ENCODE assay signal across 22 cellular contexts in genomic region chr6:15171026-15171425, GRCh38.
"Had no signal": no experiment of that assay in that cellular context is flagged by ENCODE, and none has a peak within 500 bp of the region (broad histone marks: within the 10 kb centered on the region; RNA-seq: fewer than 3 reads in every experiment).

No MANE protein-coding gene starts in this region.

- H3K27me3 ChIP-seq: brain microvascular endothelial cell, foreskin keratinocyte, transverse colon had no signal

- DNase-seq: activated CD4-positive, alpha-beta T cell treated with anti-CD3 and anti-CD28 coated beads for 48 hours; activated CD8-positive, alpha-beta memory T cell treated with anti-CD3 and anti-CD28 coated beads for 24 hours; activated naive CD4-positive, alpha-beta T cell treated with Interleukin-2 at 50 U/mL for 16 hours; anterior cingulate cortex; brain microvascular endothelial cell; effector CD8-positive, alpha-beta T cell; foreskin keratinocyte; glutamatergic neuron; hypothalamus; kidney glomerular epithelial cell; mesenchymal stem cell; naive thymus-derived CD8-positive, alpha-beta T cell; occipital lobe; right cardiac atrium; small intestine; stimulated activated CD4-positive, alpha-beta T cell treated with anti-CD3 and anti-CD28 coated beads, Interleukin-4, amount 100 ng/mL, for 4 hours; stimulated activated CD8-positive, alpha-beta memory T cell treated with anti-CD3 and anti-CD28 coated beads, Interleukin-4, amount 100 ng/mL, for 48 hours; stimulated activated naive CD4-positive, alpha-beta T cell treated with Interleukin-2 at 50 U/mL for 16 hours; substantia nigra; transverse colon had no signal

- H3K27ac ChIP-seq: brain microvascular endothelial cell, coronary artery, foreskin keratinocyte, transverse colon had no signal

- H3K9me3 ChIP-seq: transverse colon had no signal

- H3K4me1 ChIP-seq: foreskin keratinocyte, transverse colon had no signal

- ATAC-seq: foreskin keratinocyte; naive thymus-derived CD8-positive, alpha-beta T cell; right cardiac atrium; WTC11 had no signal

- H3K4me3 ChIP-seq: coronary artery, transverse colon had no signal

- H3K36me3 ChIP-seq: brain microvascular endothelial cell, transverse colon had no signal
